In the genomic region with DNA sequence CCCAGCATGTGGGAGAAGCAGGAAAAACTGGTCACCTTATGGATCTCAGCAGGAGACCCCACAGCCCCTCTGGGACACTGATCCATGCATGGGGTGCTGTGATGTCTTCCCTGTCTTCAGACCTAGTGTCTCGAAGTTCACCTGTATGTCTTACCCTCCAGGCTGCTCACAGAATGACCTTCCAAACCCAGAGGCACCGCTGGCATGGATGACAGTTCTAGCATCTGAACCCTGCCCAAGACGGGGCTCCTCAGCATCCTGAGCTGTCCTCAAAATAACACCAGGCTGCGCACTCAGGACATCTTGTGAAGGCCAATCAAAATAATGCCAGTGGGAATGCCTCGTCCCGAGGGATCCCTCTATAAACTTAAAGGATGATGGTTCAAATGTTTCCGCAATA, we compare ENCODE assay signal across 23 cellular contexts.
"Had no signal": no experiment of that assay in that cellular context is flagged by ENCODE, and none has a peak within 500 bp of the region (broad histone marks: within the 10 kb centered on the region; RNA-seq: fewer than 3 reads in every experiment).

No MANE protein-coding gene starts in this region.

- H3K36me3 Mint-ChIP-seq: naive thymus-derived CD4-positive, alpha-beta T cell; stimulated activated effector memory CD8-positive, alpha-beta T cell treated with anti-CD3 and anti-CD28 coated beads, Interleukin-12 subunit alpha, Interleukin-12 subunit beta, amount 100 ng/mL, for 72 hours had no signal

- ATAC-seq: esophagus mucosa; gastrocnemius medialis; naive thymus-derived CD4-positive, alpha-beta T cell; sciatic nerve; stimulated activated effector memory CD8-positive, alpha-beta T cell treated with anti-CD3 and anti-CD28 coated beads, Interleukin-12 subunit alpha, Interleukin-12 subunit beta, amount 100 ng/mL, for 72 hours had no signal

- H3K36me3 ChIP-seq: gastrocnemius medialis, neutrophil, prostate gland, right atrium auricular region, thoracic aorta, transverse colon had no signal

- H3K4me3 Mint-ChIP-seq: central memory CD8-positive, alpha-beta T cell; naive thymus-derived CD4-positive, alpha-beta T cell; neural crest cell; stimulated activated effector memory CD8-positive, alpha-beta T cell treated with anti-CD3 and anti-CD28 coated beads, Interleukin-12 subunit alpha, Interleukin-12 subunit beta, amount 100 ng/mL, for 72 hours had no signal

- H3K9me3 ChIP-seq: gastrocnemius medialis, neutrophil, prostate gland, thoracic aorta, transverse colon had no signal

- H3K4me1 Mint-ChIP-seq: central memory CD8-positive, alpha-beta T cell; naive thymus-derived CD4-positive, alpha-beta T cell; neural crest cell; stimulated activated effector memory CD8-positive, alpha-beta T cell treated with anti-CD3 and anti-CD28 coated beads, Interleukin-12 subunit alpha, Interleukin-12 subunit beta, amount 100 ng/mL, for 72 hours had no signal

- H3K9me3 Mint-ChIP-seq: central memory CD8-positive, alpha-beta T cell; stimulated activated effector memory CD8-positive, alpha-beta T cell treated with anti-CD3 and anti-CD28 coated beads, Interleukin-12 subunit alpha, Interleukin-12 subunit beta, amount 100 ng/mL, for 72 hours had no signal

- H3K4me1 ChIP-seq: gastrocnemius medialis, prostate gland, right atrium auricular region, transverse colon had no signal

- H3K27ac Mint-ChIP-seq: naive thymus-derived CD4-positive, alpha-beta T cell; stimulated activated effector memory CD8-positive, alpha-beta T cell treated with anti-CD3 and anti-CD28 coated beads, Interleukin-12 subunit alpha, Interleukin-12 subunit beta, amount 100 ng/mL, for 72 hours had no signal

- H3K4me3 ChIP-seq: coronary artery, dorsolateral prefrontal cortex, gastrocnemius medialis, prostate gland, right atrium auricular region, thoracic aorta, transverse colon had no signal

- H3K27me3 ChIP-seq: gastrocnemius medialis, neutrophil, right atrium auricular region, transverse colon had no signal

- DNase-seq: effector CD4-positive, alpha-beta T cell; foreskin fibroblast; gastrocnemius medialis; mesenchymal stem cell; midbrain; naive thymus-derived CD4-positive, alpha-beta T cell; stimulated activated CD4-positive, alpha-beta T cell treated with anti-CD3 and anti-CD28 coated beads, Interleukin-2, amount 100 ng/mL, for 24 hours; stimulated activated CD4-positive, alpha-beta T cell treated with anti-CD3 and anti-CD28 coated beads, Interleukin-4, amount 100 ng/mL, for 24 hours; stimulated activated naive CD4-positive, alpha-beta T cell treated with Interleukin-2 at 50 U/mL for 16 hours; substantia nigra; transverse colon had no signal

- H3K27ac ChIP-seq: coronary artery, dorsolateral prefrontal cortex, epithelial cell of prostate, gastrocnemius medialis, neutrophil, prostate gland, right atrium auricular region, thoracic aorta, transverse colon had no signal
